Comparison of ENCODE assay signal across 8 cellular contexts in genomic region chr20:328596-329324, GRCh38. TPM values are rescaled to one million over a fixed set of nuclear protein-coding genes. Genes with fewer than 3 reads are reported as not detected.
A peak's percentile ranks its signal among the peaks of the same experiment; 100 is the strongest.
DNase-seq lines count a peak whose midpoint lies in the region; ATAC-seq and TF ChIP-seq lines count a peak whose summit lies in the region.

No MANE protein-coding gene starts in this region.

- no peaks in the 10 kb centered on the region for H3K27me3 Mint-ChIP-seq in activated T-cell treated with anti-CD3 and anti-CD28 coated beads, Interleukin-2, amount 50 U/mL, for 24 hours
- no peaks in the 10 kb centered on the region for H3K27me3 Mint-ChIP-seq in activated B cell treated with CpG ODN at 0.5 μM for 24 hours
- H3K27me3 Mint-ChIP-seq in stimulated activated naive B cell treated with anti-CD40 and anti-IgM and Interleukin-4, amounts not matched to agents 10 μg/mL and 1 μg/mL and 100 μg/mL, for 72 hours: no peaks in the 10 kb centered on the region

- peaks cover 43% of the 10 kb centered on the region for H3K4me1 Mint-ChIP-seq in activated T-cell treated with anti-CD3 and anti-CD28 coated beads, Interleukin-2, amount 50 U/mL, for 24 hours (ENCODE audit: low read depth)
- peaks cover 35% of the 10 kb centered on the region for H3K4me1 Mint-ChIP-seq in activated B cell treated with CpG ODN at 0.5 μM for 24 hours
- peaks cover 32 to 43% of the 10 kb centered on the region in 2 donors for H3K4me1 Mint-ChIP-seq in stimulated activated naive B cell treated with anti-CD40 and anti-IgM and Interleukin-4, amounts not matched to agents 10 μg/mL and 1 μg/mL and 100 μg/mL, for 72 hours

- DNase-seq in activated T-cell treated with anti-CD3 and anti-CD28 coated beads, Interleukin-2, amount 50 U/mL, for 24 hours: no peak
- DNase-seq in activated T-cell treated with anti-CD3 and anti-CD28 coated beads for 4 hours: no peak
- DNase-seq in activated B cell treated with CpG ODN at 0.5 μM for 24 hours: no peak
- DNase-seq in fibroblast of villous mesenchyme (ENCODE audit: low read depth): no peak
- DNase-seq in stimulated activated naive B cell treated with anti-CD40 and anti-IgM and Interleukin-4, amounts not matched to agents 10 μg/mL and 1 μg/mL and 100 μg/mL, for 72 hours: no peak
- no peak for DNase-seq in NCI-H69 (lab: John Stamatoyannopoulos, UW)

- peak overlapping the region; percentile 32 for H3K27ac Mint-ChIP-seq in activated T-cell treated with anti-CD3 and anti-CD28 coated beads, Interleukin-2, amount 50 U/mL, for 24 hours
- peak overlapping the region; percentile 50 for H3K27ac Mint-ChIP-seq in activated B cell treated with CpG ODN at 0.5 μM for 24 hours
- H3K27ac Mint-ChIP-seq in stimulated activated naive B cell treated with anti-CD40 and anti-IgM and Interleukin-4, amounts not matched to agents 10 μg/mL and 1 μg/mL and 100 μg/mL, for 72 hours: no peak overlapping the region

- intact Hi-C loops in activated B cell treated with CpG ODN at 0.5 μM for 24 hours (cut with micrococcal nuclease): no loop called here

- ATAC-seq in activated B cell treated with CpG ODN at 0.5 μM for 24 hours (ENCODE audit: low read depth): no peak
- no peak for ATAC-seq in stimulated activated naive B cell treated with anti-CD40 and anti-IgM and Interleukin-4, amounts not matched to agents 10 μg/mL and 1 μg/mL and 100 μg/mL, for 72 hours (replicated peaks)
- ATAC-seq in HG03045 (IDR thresholded peaks at IDR 0.05; ENCODE audit: unreplicated experiment): no peak
- no peak for ATAC-seq in HG02870 (IDR thresholded peaks at IDR 0.05; ENCODE audit: unreplicated experiment)

- CTCF ChIA-PET in activated B cell treated with CpG ODN at 0.5 μM for 24 hours (lab: Charles Lee): interaction anchor here (1.0 to 3.5 kb wide), 5 partner anchors 12 to 115 kb away, joined by 3 to 24 read pairs (median 7); partner anchors contain the start of gene NRSN2

- no peak for TF ChIP-seq CTCF in activated B cell treated with CpG ODN at 0.5 μM for 24 hours (IDR thresholded peaks at IDR 0.05)
- TF ChIP-seq CTCF in fibroblast of villous mesenchyme (IDR thresholded peaks at IDR 0.05; ENCODE audit: insufficient read depth, low read depth, low read length): no peak

- no peaks in the 10 kb centered on the region for H3K9me3 Mint-ChIP-seq in activated T-cell treated with anti-CD3 and anti-CD28 coated beads, Interleukin-2, amount 50 U/mL, for 24 hours
- no peaks in the 10 kb centered on the region for H3K9me3 Mint-ChIP-seq in activated B cell treated with CpG ODN at 0.5 μM for 24 hours
- H3K9me3 Mint-ChIP-seq in stimulated activated naive B cell treated with anti-CD40 and anti-IgM and Interleukin-4, amounts not matched to agents 10 μg/mL and 1 μg/mL and 100 μg/mL, for 72 hours: no peaks in the 10 kb centered on the region

- POLR2A ChIA-PET in activated B cell treated with CpG ODN at 0.5 μM for 24 hours (lab: Charles Lee): interaction anchor here (0.5 to 1.4 kb wide), 6 partner anchors 9 to 429 kb away, joined by 3 to 12 read pairs (median 5); partner anchors contain the start of gene CSNK2A1

- peak overlapping the region; percentile 74 for H3K4me3 Mint-ChIP-seq in activated T-cell treated with anti-CD3 and anti-CD28 coated beads, Interleukin-2, amount 50 U/mL, for 24 hours
- peak overlapping the region; percentile 33 for H3K4me3 Mint-ChIP-seq in activated B cell treated with CpG ODN at 0.5 μM for 24 hours
- peak overlapping the region; percentile 5 to 49 for H3K4me3 Mint-ChIP-seq in stimulated activated naive B cell treated with anti-CD40 and anti-IgM and Interleukin-4, amounts not matched to agents 10 μg/mL and 1 μg/mL and 100 μg/mL, for 72 hours

- H3K4me3 ChIP-seq in fibroblast of villous mesenchyme (ENCODE audit: low read depth, low read length): peak overlapping the region; percentile 83

- H3K36me3 Mint-ChIP-seq in activated T-cell treated with anti-CD3 and anti-CD28 coated beads, Interleukin-2, amount 50 U/mL, for 24 hours (ENCODE audit: low read depth): no peaks in the 10 kb centered on the region
- peaks cover 2% of the 10 kb centered on the region for H3K36me3 Mint-ChIP-seq in activated B cell treated with CpG ODN at 0.5 μM for 24 hours (ENCODE audit: low read depth)
- peaks cover 1 to 4% of the 10 kb centered on the region in 2 donors for H3K36me3 Mint-ChIP-seq in stimulated activated naive B cell treated with anti-CD40 and anti-IgM and Interleukin-4, amounts not matched to agents 10 μg/mL and 1 μg/mL and 100 μg/mL, for 72 hours

RNA-seq across cellular contexts. Expression of gene SOX12, which starts 3.4 kb away (rescaled TPM):
- 6.1 and 6.2 TPM in 2 replicates for total RNA-seq in activated B cell treated with CpG ODN at 0.5 μM for 24 hours
- total RNA-seq in fibroblast of villous mesenchyme: 6.0 and 6.8 TPM in 2 replicates

RNA-seq across cellular contexts. Expression of gene NRSN2, which starts 18.2 kb away (rescaled TPM):
- total RNA-seq in activated B cell treated with CpG ODN at 0.5 μM for 24 hours (7.6 and 12.8 TPM in 2 replicates), fibroblast of villous mesenchyme (53.5 and 73.1 TPM in 2 replicates)

RNA-seq across cellular contexts. Expression of gene ZCCHC3, which starts 31.4 kb away (rescaled TPM):
- total RNA-seq in activated B cell treated with CpG ODN at 0.5 μM for 24 hours (25.9 and 28.1 TPM in 2 replicates), fibroblast of villous mesenchyme (10.6 and 11.2 TPM in 2 replicates)

RNA-seq across cellular contexts. Expression of gene C20orf96, which starts 38.2 kb away (rescaled TPM):
- total RNA-seq in activated B cell treated with CpG ODN at 0.5 μM for 24 hours (5.3 and 5.5 TPM in 2 replicates), fibroblast of villous mesenchyme (1.3 and 1.9 TPM in 2 replicates)

RNA-seq across cellular contexts. Expression of gene TRIB3, which starts 51.8 kb away (rescaled TPM):
- total RNA-seq in activated B cell treated with CpG ODN at 0.5 μM for 24 hours: 13.3 and 14.0 TPM in 2 replicates
- 36.7 and 100 TPM in 2 replicates for total RNA-seq in fibroblast of villous mesenchyme
